In genomic region chr10:27500886-27501285, GRCh38 we compare ENCODE assay signal across 12 cellular contexts.
"Had no signal": no experiment of that assay in that cellular context is flagged by ENCODE, and none has a peak within 500 bp of the region (broad histone marks: within the 10 kb centered on the region; RNA-seq: fewer than 3 reads in every experiment).

No MANE protein-coding gene starts in this region.

- H3K9me3 ChIP-seq: stomach had no signal

- ATAC-seq: heart left ventricle, natural killer cell, sciatic nerve had no signal

- H3K36me3 ChIP-seq: heart left ventricle, stomach had no signal

- H3K27me3 ChIP-seq: dorsolateral prefrontal cortex, heart left ventricle, stomach had no signal

- H3K27ac ChIP-seq: dorsolateral prefrontal cortex, heart left ventricle, stomach had no signal

- H3K4me3 ChIP-seq: dorsolateral prefrontal cortex, heart left ventricle, stomach had no signal

- DNase-seq: cortex of kidney; dorsolateral prefrontal cortex; effector CD8-positive, alpha-beta T cell; heart left ventricle; hippocampal formation; kidney glomerular epithelial cell; natural killer cell; stimulated activated CD4-positive, alpha-beta T cell treated with anti-CD3 and anti-CD28 coated beads, Interleukin-12 subunit alpha, Interleukin-12 subunit beta, amount 100 ng/mL, for 4 hours; stimulated activated naive CD4-positive, alpha-beta T cell; stomach; substantia nigra had no signal
